In genomic region chr5:158789441-158789840, GRCh38 we compare ENCODE assay signal across 22 cellular contexts.
"Had no signal": no experiment of that assay in that cellular context is flagged by ENCODE, and none has a peak within 500 bp of the region (broad histone marks: within the 10 kb centered on the region; RNA-seq: fewer than 3 reads in every experiment).

No MANE protein-coding gene starts in this region.

- H3K27me3 ChIP-seq: colonic mucosa, gastrocnemius medialis, left lung, sigmoid colon, suprapubic skin, vagina had no signal

- ATAC-seq: esophagus mucosa; gastrocnemius medialis; left lung; lower lobe of right lung; naive thymus-derived CD8-positive, alpha-beta T cell; stimulated activated memory B cell treated with anti-CD40 and anti-IgM and Interleukin-4, amounts not matched to agents 10 μg/mL and 1 μg/mL and 100 μg/mL, for 72 hours had no signal

- H3K4me3 ChIP-seq: colonic mucosa, gastrocnemius medialis, left lung, lower lobe of right lung, prostate gland, sigmoid colon, suprapubic skin, vagina had no signal

- H3K27ac ChIP-seq: colonic mucosa, epithelial cell of prostate, gastrocnemius medialis, left lung, lower lobe of right lung, prostate gland, sigmoid colon, suprapubic skin, vagina had no signal

- DNase-seq: colonic mucosa; effector CD8-positive, alpha-beta T cell; endodermal cell; foreskin fibroblast; gastrocnemius medialis; head of caudate nucleus; kidney; left lung; lower lobe of right lung; naive thymus-derived CD8-positive, alpha-beta T cell; nephron progenitor cell; nucleus accumbens; right cardiac atrium; sigmoid colon; stimulated activated CD4-positive, alpha-beta T cell treated with anti-CD3 and anti-CD28 coated beads, Interleukin-4, amount 100 ng/mL, for 4 hours; trophoblast cell had no signal

- H3K9me3 ChIP-seq: colonic mucosa, gastrocnemius medialis, left lung, lower lobe of right lung, prostate gland, sigmoid colon, suprapubic skin, vagina had no signal

- H3K36me3 ChIP-seq: colonic mucosa, gastrocnemius medialis, left lung, lower lobe of right lung, prostate gland, sigmoid colon, suprapubic skin, vagina had no signal

- H3K4me1 ChIP-seq: colonic mucosa, left lung, lower lobe of right lung, prostate gland, sigmoid colon, suprapubic skin had no signal
